In the genomic region with DNA sequence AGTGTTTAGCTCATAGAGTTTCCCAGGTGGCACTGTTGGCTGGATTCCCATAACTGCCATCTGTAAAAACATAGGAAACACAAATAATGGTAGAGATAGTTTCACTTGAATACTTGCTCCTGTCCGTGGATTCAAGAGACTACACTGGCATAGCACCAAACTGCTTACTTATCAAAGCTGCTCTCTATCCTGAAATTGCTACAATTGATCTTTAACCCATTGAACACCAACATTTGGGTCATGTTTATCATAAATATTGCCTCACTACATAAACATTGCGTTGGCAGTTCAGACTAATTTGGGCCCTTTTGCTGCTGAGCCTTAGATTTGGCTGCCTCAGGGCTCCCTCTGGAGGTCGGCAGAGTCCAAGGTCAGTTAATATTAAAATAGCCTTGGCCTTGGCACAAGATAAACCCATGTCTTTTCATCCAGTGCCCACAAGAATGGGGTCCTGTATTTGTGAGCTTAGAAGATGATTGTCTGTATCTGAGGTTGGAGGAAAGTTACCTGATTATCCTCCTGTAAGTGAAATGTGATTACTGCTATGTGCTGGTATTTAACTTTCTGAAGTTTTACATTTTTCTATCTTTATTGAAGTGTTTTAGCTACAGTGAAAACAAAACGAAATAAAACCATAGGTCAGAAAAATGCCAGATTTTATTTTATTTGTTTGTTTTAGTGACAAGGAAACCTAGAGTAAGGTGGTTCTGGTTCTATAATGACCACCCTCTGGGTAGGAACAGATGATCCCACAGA, we compare ENCODE assay signal across 8 cellular contexts. TPM values are rescaled to one million over a fixed set of nuclear protein-coding genes. Genes with fewer than 3 reads are reported as not detected.
DNase-seq lines count a peak whose midpoint lies in the region; ATAC-seq and TF ChIP-seq lines count a peak whose summit lies in the region.

No MANE protein-coding gene starts in this region.

- peak; percentile 74 for DNase-seq in DMS 273 treated with DMSO at 0.1 percent for 48 hours (lab: John Stamatoyannopoulos, UW)
- peak; percentile 55 for DNase-seq in M059J (ENCODE audit: low read depth)
- DNase-seq in RPMI7951 (ENCODE audit: low read depth) = peak; percentile 61
- peak; percentile 24 for DNase-seq in colonic mucosa
- peak; percentile 47 for DNase-seq in lower lobe of right lung
- DNase-seq in ureter (ENCODE audit: low spot score) = peak; percentile 57
- DNase-seq in OCI-M2 (lab: John Stamatoyannopoulos, UW; ENCODE audit: unreplicated experiment) = no peak

- intact Hi-C loops in colonic mucosa (cut with DNase I) (loop anchor here (10.0 kb wide), 1 partner anchor 131 kb away; no protein-coding TSS in a partner anchor), lower lobe of right lung (cut with DNase I) (no loop called here)

- H3K9ac ChIP-seq in colonic mucosa (ENCODE audit: low read depth in 2 of 2, low read length in 2 of 2) = no peak overlapping the region

- H3K4me3 ChIP-seq in colonic mucosa = no peak overlapping the region
- no peak overlapping the region for H3K4me3 ChIP-seq in lower lobe of right lung

- no peak overlapping the region for H3K27ac ChIP-seq in colonic mucosa
- no peak overlapping the region for H3K27ac ChIP-seq in lower lobe of right lung

- peak; percentile 61 for ATAC-seq in GM21381 (IDR thresholded peaks at IDR 0.05; ENCODE audit: unreplicated experiment)
- peak; percentile 78 to 79 for ATAC-seq in lower lobe of right lung

- H3K36me3 ChIP-seq in colonic mucosa (no peaks in the 10 kb centered on the region), lower lobe of right lung (no peaks in the 10 kb centered on the region)

- H3K9me3 ChIP-seq in colonic mucosa (no peaks in the 10 kb centered on the region), lower lobe of right lung (no peaks in the 10 kb centered on the region)

- no peaks in the 10 kb centered on the region for H3K27me3 ChIP-seq in colonic mucosa
- H3K27me3 ChIP-seq in lower lobe of right lung (ENCODE audit: low read depth) = no peaks in the 10 kb centered on the region

- TF ChIP-seq CTCF in colonic mucosa (IDR thresholded peaks at IDR 0.05) (peak; percentile 53), lower lobe of right lung (IDR thresholded peaks at IDR 0.05) (peak; percentile 77)

- H3K4me1 ChIP-seq in colonic mucosa = no peaks in the 10 kb centered on the region
- H3K4me1 ChIP-seq in lower lobe of right lung = peaks cover 20% of the 10 kb centered on the region

RNA-seq across cellular contexts. Expression of gene RANBP3L, which starts 4.0 kb away (rescaled TPM):
- total RNA-seq in M059J (2014; rRNA removed; shearing (Covaris generic)) = 0.76 and 1.0 TPM in 2 replicates
- 2.6 and 3.3 TPM in 2 replicates for total RNA-seq in RPMI7951 (2014; rRNA removed; shearing (Covaris generic))
- total RNA-seq in colonic mucosa (under 1 TPM in 1 of 2 donors, not detected in 1; 0.19 TPM), lower lobe of right lung (2.8 TPM), ureter (8.1 TPM)
